1 cellular context compared by ENCODE assay signal in genomic region chr10:69335063-69335587, GRCh38.
TF ChIP-seq lines count a peak whose summit lies in the region.

No MANE protein-coding gene starts in this region.

TF ChIP-seq in SK-N-SH, 30 proteins besides CTCF, POLR2A, EP300 and RAD21 (continued from another document):
- TF ChIP-seq IRF3 (IDR thresholded peaks at IDR 0.05; ENCODE audit: low read depth, low read length) (no peak), TCF12 (IDR thresholded peaks at IDR 0.05) (no peak)
